In genomic region chr16:89318871-89319627, GRCh38 we compare ENCODE assay signal across 10 cellular contexts.
DNase-seq lines count a peak whose midpoint lies in the region; ATAC-seq and TF ChIP-seq lines count a peak whose summit lies in the region.
"Had no signal": no experiment of that assay in that cellular context is flagged by ENCODE, and none has a peak within 500 bp of the region (broad histone marks: within the 10 kb centered on the region; RNA-seq: fewer than 3 reads in every experiment).

No MANE protein-coding gene starts in this region.

- no peaks in the 10 kb centered on the region for H4K20me1 ChIP-seq in PC-3 (ENCODE audit: low read length)

- peak overlapping the region; percentile 33 to 84 (median 74) for H3K4me3 Mint-ChIP-seq in CD4-positive, CD25-positive, alpha-beta regulatory T cell
- H3K4me3 Mint-ChIP-seq in effector memory CD8-positive, alpha-beta T cell = peak overlapping the region; percentile 77 to 81
- peak overlapping the region; percentile 37 for H3K4me3 Mint-ChIP-seq in natural killer cell

- H3K27me3 Mint-ChIP-seq in CD4-positive, CD25-positive, alpha-beta regulatory T cell = no peaks in the 10 kb centered on the region
- no peaks in the 10 kb centered on the region for H3K27me3 Mint-ChIP-seq in effector memory CD8-positive, alpha-beta T cell
- no peaks in the 10 kb centered on the region for H3K27me3 Mint-ChIP-seq in natural killer cell (ENCODE audit: low read depth in 2 of 2)

- H3K4me1 Mint-ChIP-seq in CD4-positive, CD25-positive, alpha-beta regulatory T cell = peaks cover 41 to 95% (median 69%) of the 10 kb centered on the region in 4 donors
- peaks cover 83 to 89% of the 10 kb centered on the region in 2 donors for H3K4me1 Mint-ChIP-seq in effector memory CD8-positive, alpha-beta T cell (ENCODE audit: low read depth in 2 of 2)
- peaks cover 80 to 88% of the 10 kb centered on the region in 2 donors for H3K4me1 Mint-ChIP-seq in natural killer cell

- no peaks in the 10 kb centered on the region for H3K9me2 ChIP-seq in PC-3 (replicated peaks; ENCODE audit: low read length)

- BruUV-seq in PC-3 (replicated peaks; lab: Mats Ljungman, UMichigan) = no TSS peak

- no peak for TF ChIP-seq CTCF in PC-3 (conservative IDR thresholded peaks at IDR 0.05; ENCODE audit: low read depth, low read length)
- no peak for TF ChIP-seq CTCF in natural killer cell (IDR thresholded peaks at IDR 0.05)

- intact Hi-C loops in PC-3 (cut with micrococcal nuclease) (loop anchor here (5.0 kb wide), 1 partner anchor 183 kb away; no protein-coding TSS in a partner anchor), natural killer cell (cut with micrococcal nuclease) (loop anchor here (5.0 to 10.0 kb wide), 3 partner anchors 38 to 188 kb away; partner anchors contain the start of gene SPG7)

- H2AFZ ChIP-seq in PC-3 (ENCODE audit: low read length) = no peak overlapping the region

- peaks cover 11% of the 10 kb centered on the region for H3F3A ChIP-seq in PC-3 (ENCODE audit: low read length, unreplicated experiment)

- peaks cover 9% of the 10 kb centered on the region for H3K36me3 Mint-ChIP-seq in CD4-positive, CD25-positive, alpha-beta regulatory T cell
- peaks cover 54% of the 10 kb centered on the region for H3K36me3 Mint-ChIP-seq in effector memory CD8-positive, alpha-beta T cell (ENCODE audit: insufficient read depth)
- H3K36me3 Mint-ChIP-seq in natural killer cell = no peaks in the 10 kb centered on the region

- H3K79me2 ChIP-seq in PC-3 (ENCODE audit: low read length) = peaks cover 86% of the 10 kb centered on the region

- peak overlapping the region; percentile 91 for H3K9ac ChIP-seq in PC-3 (ENCODE audit: low read length)

- POLR2A ChIA-PET in PC-3 (lab: Charles Lee; ENCODE audit: unreplicated experiment) = no interaction called here

- no peaks in the 10 kb centered on the region for H3K36me3 ChIP-seq in CD4-positive, CD25-positive, alpha-beta regulatory T cell (ENCODE audit: control insufficient read depth, insufficient read depth, low read length)
- 0 out of 2 replicates have a peak, but pooled peaks cover 4% of the 10 kb centered on the region for H3K36me3 ChIP-seq in PC-3 (ENCODE audit: low read depth, low read length)

- H3K4me3 ChIP-seq in CD4-positive, CD25-positive, alpha-beta regulatory T cell (ENCODE audit: low read depth, low read length) = no peak overlapping the region
- H3K4me3 ChIP-seq in PC-3 (ENCODE audit: low read length) = peak overlapping the region; percentile 66

- H3K9me3 ChIP-seq in CD4-positive, CD25-positive, alpha-beta regulatory T cell (ENCODE audit: control insufficient read depth in 2 of 2, low read length in 2 of 2) = no peaks in the 10 kb centered on the region
- H3K9me3 ChIP-seq in PC-3 (ENCODE audit: low read length) = no peaks in the 10 kb centered on the region

- no peak for ATAC-seq in CD4-positive, CD25-positive, alpha-beta regulatory T cell (ENCODE audit: low read depth in 2 of 2)
- ATAC-seq in PC-3 (no peak), natural killer cell (no peak), HG03280 (IDR thresholded peaks at IDR 0.05; ENCODE audit: unreplicated experiment) (no peak), HG02884 (IDR thresholded peaks at IDR 0.05; ENCODE audit: unreplicated experiment) (no peak), GM21515 (IDR thresholded peaks at IDR 0.05; ENCODE audit: unreplicated experiment) (no peak)
- ATAC-seq in effector memory CD8-positive, alpha-beta T cell (replicated peaks) = no peak

- H3K27ac Mint-ChIP-seq in CD4-positive, CD25-positive, alpha-beta regulatory T cell = peak overlapping the region; percentile 63 to 88 (median 82)
- peak overlapping the region; percentile 85 to 90 for H3K27ac Mint-ChIP-seq in effector memory CD8-positive, alpha-beta T cell
- peak overlapping the region; percentile 98 for H3K27ac Mint-ChIP-seq in natural killer cell

- DNase-seq in CD4-positive, CD25-positive, alpha-beta regulatory T cell = no peak
- DNase-seq in PC-3 (no peak), natural killer cell (no peak), cortex of kidney (lab: John Stamatoyannopoulos, UW) (no peak)
- DNase-seq in effector memory CD8-positive, alpha-beta T cell = no peak
- DNase-seq: DMS53 had no signal

- CTCF ChIA-PET in PC-3 (lab: Charles Lee) = interaction anchor here (0.6 kb wide), 1 partner anchor 49 kb away, joined by 3 read pairs; no protein-coding TSS in a partner anchor

- H3K4me2 ChIP-seq in PC-3 (ENCODE audit: low read length) = peak overlapping the region; percentile 88

- H3K4me1 ChIP-seq in CD4-positive, CD25-positive, alpha-beta regulatory T cell (ENCODE audit: control insufficient read depth, insufficient read depth, low read length, poor library complexity, severe bottlenecking) = peaks cover 98% of the 10 kb centered on the region
- peaks cover 88% of the 10 kb centered on the region for H3K4me1 ChIP-seq in PC-3 (ENCODE audit: insufficient read depth, low read length)

- H3K27ac ChIP-seq in CD4-positive, CD25-positive, alpha-beta regulatory T cell (ENCODE audit: insufficient read depth, low read length, poor library complexity, severe bottlenecking) = no peak overlapping the region
- H3K27ac ChIP-seq in PC-3 (ENCODE audit: low read length) = peak overlapping the region; percentile 100
- H3K27ac ChIP-seq: VCaP had no signal

- H3K9me3 Mint-ChIP-seq in CD4-positive, CD25-positive, alpha-beta regulatory T cell = peaks cover 0 to 1% (median 0%) of the 10 kb centered on the region in 7 donors
- no peaks in the 10 kb centered on the region for H3K9me3 Mint-ChIP-seq in effector memory CD8-positive, alpha-beta T cell
- H3K9me3 Mint-ChIP-seq in natural killer cell = no peaks in the 10 kb centered on the region

- H3K27me3 ChIP-seq in CD4-positive, CD25-positive, alpha-beta regulatory T cell (ENCODE audit: control insufficient read depth, insufficient read depth, low read length) = no peaks in the 10 kb centered on the region
- H3K27me3 ChIP-seq in PC-3 (ENCODE audit: low read length) = no peaks in the 10 kb centered on the region
